ENCODE assay signal across 10 cellular contexts in the genomic region with DNA sequence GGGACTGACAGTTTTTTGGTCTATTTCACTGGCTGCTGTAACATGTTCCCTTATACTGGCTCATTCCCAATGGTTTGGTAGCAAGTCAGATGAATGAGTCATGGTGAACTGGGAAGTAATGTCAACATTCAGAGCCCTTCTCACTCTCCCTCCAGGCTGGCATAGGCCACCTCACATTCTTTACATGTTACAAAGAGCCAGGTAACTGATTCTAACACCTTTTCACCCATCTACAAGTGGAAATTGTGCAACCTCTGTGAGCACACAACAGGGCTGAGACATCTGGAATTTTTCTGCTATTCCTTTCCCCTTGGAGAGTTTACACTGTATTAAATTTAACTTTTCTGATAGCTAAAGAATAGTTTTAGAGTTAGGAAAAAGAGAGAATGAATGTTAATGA.
DNase-seq lines count a peak whose midpoint lies in the region; ATAC-seq and TF ChIP-seq lines count a peak whose summit lies in the region.
"Had no signal": no experiment of that assay in that cellular context is flagged by ENCODE, and none has a peak within 500 bp of the region (broad histone marks: within the 10 kb centered on the region; RNA-seq: fewer than 3 reads in every experiment).

No MANE protein-coding gene starts in this region.

- H3K4me1 ChIP-seq in right cardiac atrium (ENCODE audit: control insufficient read depth, insufficient read depth, low read length) (no peaks in the 10 kb centered on the region), subcutaneous abdominal adipose tissue (ENCODE audit: control insufficient read depth in 5 of 5, insufficient read depth in 5 of 5, low read length in 5 of 5) (peaks cover 0 to 4% (median 0%) of the 10 kb centered on the region in 5 donors)
- H3K4me1 ChIP-seq: ascending aorta had no signal

- no peak overlapping the region for H3K27ac Mint-ChIP-seq in WTC11
- H3K27ac Mint-ChIP-seq in activated CD8-positive, alpha-beta T cell treated with anti-CD3 and anti-CD28 coated beads for 36 hours: no peak overlapping the region

- peak; percentile 76 for DNase-seq in HT-29 (ENCODE audit: low spot score)
- no peak for DNase-seq in WTC11 (ENCODE audit: low spot score)
- no peak for DNase-seq in right cardiac atrium
- DNase-seq in GDM1 (lab: John Stamatoyannopoulos, UW): no peak
- no peak for DNase-seq in activated CD8-positive, alpha-beta T cell treated with anti-CD3 and anti-CD28 coated beads for 36 hours
- DNase-seq: stimulated activated CD4-positive, alpha-beta T cell treated with anti-CD3 and anti-CD28 coated beads, Interleukin-12 subunit alpha, Interleukin-12 subunit beta, amount 100 ng/mL, for 4 hours had no signal

- H3K36me3 ChIP-seq in subcutaneous abdominal adipose tissue (ENCODE audit: control insufficient read depth in 5 of 5, insufficient read depth in 5 of 5, low read length in 5 of 5): no peaks in the 10 kb centered on the region
- H3K36me3 ChIP-seq: ascending aorta had no signal

- POLR2A ChIA-PET in WTC11 (lab: Charles Lee): no interaction called here
- POLR2A ChIA-PET in activated CD8-positive, alpha-beta T cell treated with anti-CD3 and anti-CD28 coated beads for 36 hours (lab: Charles Lee): interaction anchor here (0.9 to 1.0 kb wide), 2 partner anchors 10 to 19 kb away, joined by 3 read pairs; no protein-coding TSS in a partner anchor

- no peak overlapping the region for H3K27ac ChIP-seq in right cardiac atrium (ENCODE audit: low read length)
- H3K27ac ChIP-seq in subcutaneous abdominal adipose tissue (ENCODE audit: low read depth, low read length): peak overlapping the region; percentile 24

- no peak overlapping the region for H3K4me3 ChIP-seq in right cardiac atrium (ENCODE audit: low read length)
- H3K4me3 ChIP-seq in subcutaneous abdominal adipose tissue (ENCODE audit: low read depth in 1 of 5, low read length in 5 of 5): no peak overlapping the region
- H3K4me3 ChIP-seq: ascending aorta had no signal

- peaks cover 22% of the 10 kb centered on the region for H3K4me1 Mint-ChIP-seq in WTC11
- no peaks in the 10 kb centered on the region for H3K4me1 Mint-ChIP-seq in activated CD8-positive, alpha-beta T cell treated with anti-CD3 and anti-CD28 coated beads for 36 hours (ENCODE audit: low read depth)

- CTCF ChIA-PET in WTC11 (lab: Charles Lee): interaction anchor here (0.7 to 1.1 kb wide), 3 partner anchors 9 to 144 kb away, joined by 3 read pairs; no protein-coding TSS in a partner anchor
- CTCF ChIA-PET in activated CD8-positive, alpha-beta T cell treated with anti-CD3 and anti-CD28 coated beads for 36 hours (lab: Charles Lee): interaction anchor here (0.7 to 1.4 kb wide), 2 partner anchors 11 to 144 kb away, joined by 3 read pairs; no protein-coding TSS in a partner anchor

- ATAC-seq in WTC11 (peak; percentile 67), right cardiac atrium (peak; percentile 96 to 97), HG02981 (IDR thresholded peaks at IDR 0.05; ENCODE audit: unreplicated experiment) (no peak), HG02642 (IDR thresholded peaks at IDR 0.05; ENCODE audit: poor library complexity, unreplicated experiment) (no peak)
- no peak for ATAC-seq in activated CD8-positive, alpha-beta T cell treated with anti-CD3 and anti-CD28 coated beads for 36 hours

- H3K9me3 Mint-ChIP-seq in WTC11: peaks cover 4% of the 10 kb centered on the region
- no peaks in the 10 kb centered on the region for H3K9me3 Mint-ChIP-seq in activated CD8-positive, alpha-beta T cell treated with anti-CD3 and anti-CD28 coated beads for 36 hours

- H3K27me3 ChIP-seq in right cardiac atrium (ENCODE audit: control insufficient read depth, insufficient read depth) (no peaks in the 10 kb centered on the region), subcutaneous abdominal adipose tissue (ENCODE audit: control insufficient read depth in 5 of 5, insufficient read depth in 4 of 5, low read length in 5 of 5) (no peaks in the 10 kb centered on the region)
- H3K27me3 ChIP-seq: ascending aorta had no signal

- H3K9ac ChIP-seq in subcutaneous abdominal adipose tissue (ENCODE audit: low read length in 5 of 5): no peak overlapping the region

- no peak for TF ChIP-seq CTCF in WTC11 (IDR thresholded peaks at IDR 0.05)
- TF ChIP-seq CTCF in activated CD8-positive, alpha-beta T cell treated with anti-CD3 and anti-CD28 coated beads for 36 hours (IDR thresholded peaks at IDR 0.05): no peak

- no peaks in the 10 kb centered on the region for H3K27me3 Mint-ChIP-seq in WTC11 (ENCODE audit: low read depth)
- H3K27me3 Mint-ChIP-seq in activated CD8-positive, alpha-beta T cell treated with anti-CD3 and anti-CD28 coated beads for 36 hours: no peaks in the 10 kb centered on the region

- H3K36me3 Mint-ChIP-seq in WTC11: no peaks in the 10 kb centered on the region
- no peaks in the 10 kb centered on the region for H3K36me3 Mint-ChIP-seq in activated CD8-positive, alpha-beta T cell treated with anti-CD3 and anti-CD28 coated beads for 36 hours (ENCODE audit: low read depth)

- H3K4me3 Mint-ChIP-seq in WTC11: no peak overlapping the region
- no peak overlapping the region for H3K4me3 Mint-ChIP-seq in activated CD8-positive, alpha-beta T cell treated with anti-CD3 and anti-CD28 coated beads for 36 hours

- H3K9me3 ChIP-seq in right cardiac atrium (ENCODE audit: control insufficient read depth, low read length): no peaks in the 10 kb centered on the region
- H3K9me3 ChIP-seq in subcutaneous abdominal adipose tissue (ENCODE audit: control insufficient read depth in 5 of 5, low read length in 5 of 5): no peaks in the 10 kb centered on the region
- H3K9me3 ChIP-seq: ascending aorta had no signal

- intact Hi-C loops in right cardiac atrium (cut with DNase I): no loop called here
- intact Hi-C loops in activated CD8-positive, alpha-beta T cell treated with anti-CD3 and anti-CD28 coated beads for 36 hours (cut with micrococcal nuclease): no loop called here

TF ChIP-seq in WTC11, 78 proteins besides CTCF, POLR2A, EP300 and RAD21 (continues in another document):
- no peak for TF ChIP-seq NFATC4 (CRISPR knock-in tag; IDR thresholded peaks at IDR 0.05)
- TF ChIP-seq ZMAT4 (CRISPR knock-in tag; IDR thresholded peaks at IDR 0.05): no peak
- TF ChIP-seq IRF2 (CRISPR knock-in tag; IDR thresholded peaks at IDR 0.05; ENCODE audit: borderline replicate concordance, low read depth): no peak
- TF ChIP-seq ELF4 (CRISPR knock-in tag; IDR thresholded peaks at IDR 0.05; ENCODE audit: low read depth): no peak
- TF ChIP-seq, protein P1, sequence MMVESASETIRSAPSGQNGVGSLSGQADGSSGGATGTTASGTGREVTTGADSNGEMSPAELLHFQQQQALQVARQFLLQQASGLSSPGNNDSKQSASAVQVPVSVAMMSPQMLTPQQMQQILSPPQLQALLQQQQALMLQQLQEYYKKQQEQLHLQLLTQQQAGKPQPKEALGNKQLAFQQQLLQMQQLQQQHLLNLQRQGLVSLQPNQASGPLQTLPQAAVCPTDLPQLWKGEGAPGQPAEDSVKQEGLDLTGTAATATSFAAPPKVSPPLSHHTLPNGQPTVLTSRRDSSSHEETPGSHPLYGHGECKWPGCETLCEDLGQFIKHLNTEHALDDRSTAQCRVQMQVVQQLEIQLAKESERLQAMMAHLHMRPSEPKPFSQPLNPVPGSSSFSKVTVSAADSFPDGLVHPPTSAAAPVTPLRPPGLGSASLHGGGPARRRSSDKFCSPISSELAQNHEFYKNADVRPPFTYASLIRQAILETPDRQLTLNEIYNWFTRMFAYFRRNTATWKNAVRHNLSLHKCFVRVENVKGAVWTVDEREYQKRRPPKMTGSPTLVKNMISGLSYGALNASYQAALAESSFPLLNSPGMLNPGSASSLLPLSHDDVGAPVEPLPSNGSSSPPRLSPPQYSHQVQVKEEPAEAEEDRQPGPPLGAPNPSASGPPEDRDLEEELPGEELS (CRISPR knock-in tag; IDR thresholded peaks at IDR 0.05): no peak
- TF ChIP-seq NR2C2 (CRISPR knock-in tag; IDR thresholded peaks at IDR 0.05): no peak
- TF ChIP-seq ZNF512 (CRISPR knock-in tag; IDR thresholded peaks at IDR 0.05; ENCODE audit: borderline replicate concordance): no peak
- no peak for TF ChIP-seq RELA (CRISPR knock-in tag; IDR thresholded peaks at IDR 0.05; ENCODE audit: borderline replicate concordance)
- TF ChIP-seq ZNF423 (CRISPR knock-in tag; IDR thresholded peaks at IDR 0.05): no peak
- TF ChIP-seq ETV6 (CRISPR knock-in tag; IDR thresholded peaks at IDR 0.05): no peak
- TF ChIP-seq NR1H2 (CRISPR knock-in tag; IDR thresholded peaks at IDR 0.05): no peak
- TF ChIP-seq, protein P2, sequence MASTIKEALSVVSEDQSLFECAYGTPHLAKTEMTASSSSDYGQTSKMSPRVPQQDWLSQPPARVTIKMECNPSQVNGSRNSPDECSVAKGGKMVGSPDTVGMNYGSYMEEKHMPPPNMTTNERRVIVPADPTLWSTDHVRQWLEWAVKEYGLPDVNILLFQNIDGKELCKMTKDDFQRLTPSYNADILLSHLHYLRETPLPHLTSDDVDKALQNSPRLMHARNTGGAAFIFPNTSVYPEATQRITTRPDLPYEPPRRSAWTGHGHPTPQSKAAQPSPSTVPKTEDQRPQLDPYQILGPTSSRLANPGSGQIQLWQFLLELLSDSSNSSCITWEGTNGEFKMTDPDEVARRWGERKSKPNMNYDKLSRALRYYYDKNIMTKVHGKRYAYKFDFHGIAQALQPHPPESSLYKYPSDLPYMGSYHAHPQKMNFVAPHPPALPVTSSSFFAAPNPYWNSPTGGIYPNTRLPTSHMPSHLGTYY (CRISPR knock-in tag; IDR thresholded peaks at IDR 0.05): no peak

Comparison
In these comparisons a context has a peak if more than half of its experiments do, and no peak if none do; other contexts are left out.
1. ATAC-seq: peak in WTC11 (single experiment) and right cardiac atrium (2 of 2); none in HG02981 (single experiment), activated CD8-positive, alpha-beta T cell treated with anti-CD3 and anti-CD28 coated beads for 36 hours (single experiment) and HG02642 (single experiment).